Comparison of ENCODE assay signal across 14 cellular contexts in the genomic region with DNA sequence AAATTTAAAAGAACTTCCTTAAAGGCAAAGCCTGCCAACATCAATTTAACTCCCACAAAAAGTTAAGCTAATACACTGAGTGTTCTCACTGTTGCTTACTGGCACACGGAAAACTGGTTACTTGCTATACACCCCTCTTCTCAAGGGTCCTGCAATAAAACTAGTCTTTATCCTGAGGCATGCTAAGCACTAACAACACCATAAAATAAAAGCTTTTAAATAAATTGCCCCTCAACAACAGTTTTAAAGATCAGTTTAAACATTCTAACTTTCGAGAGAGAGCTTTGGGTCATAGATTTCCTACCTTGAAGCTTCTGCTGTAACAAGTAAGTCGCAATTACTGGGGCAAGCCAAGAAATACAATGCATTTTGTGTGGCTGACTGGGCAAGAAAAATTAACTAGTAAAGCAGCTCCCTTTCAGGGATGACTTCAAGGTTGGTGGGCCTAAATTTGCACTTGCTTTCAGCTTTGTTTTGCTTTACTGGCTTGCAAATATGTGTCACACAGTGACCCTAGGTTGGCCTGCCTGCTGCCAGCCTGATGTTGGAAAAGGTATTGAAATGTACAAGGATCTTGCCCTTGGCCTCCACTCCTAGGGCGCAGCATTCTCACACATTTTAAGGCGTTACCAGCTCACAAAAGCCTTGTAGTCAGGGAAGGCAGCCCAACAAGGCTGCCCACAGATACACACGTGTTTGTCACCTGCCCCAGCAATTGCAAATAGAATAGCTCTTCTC. TPM values are rescaled to one million over a fixed set of nuclear protein-coding genes. Genes with fewer than 3 reads are reported as not detected.
DNase-seq lines count a peak whose midpoint lies in the region; ATAC-seq lines count a peak whose summit lies in the region.
"Had no signal": no experiment of that assay in that cellular context is flagged by ENCODE, and none has a peak within 500 bp of the region (broad histone marks: within the 10 kb centered on the region; RNA-seq: fewer than 3 reads in every experiment).

No MANE protein-coding gene starts in this region.

- H3K27ac ChIP-seq in cingulate gyrus (ENCODE audit: low read depth, low read length) (peak overlapping the region; percentile 50), temporal lobe (ENCODE audit: low read depth, low read length) (peak overlapping the region; percentile 90)

- no peak for ATAC-seq in HG02884 (IDR thresholded peaks at IDR 0.05; ENCODE audit: unreplicated experiment)
- ATAC-seq: activated CD8-positive, alpha-beta T cell treated with anti-CD3 and anti-CD28 coated beads for 36 hours had no signal

- peak; percentile 9 for DNase-seq in NCI-H345 (lab: John Stamatoyannopoulos, UW)
- DNase-seq in NCI-H345 treated with DMSO at 0.1 percent for 48 hours (lab: John Stamatoyannopoulos, UW; ENCODE audit: unreplicated experiment): no peak
- DNase-seq in kidney glomerular epithelial cell (lab: John Stamatoyannopoulos, UW): peak; percentile 6
- DNase-seq in stimulated activated CD4-positive, alpha-beta T cell treated with anti-CD3 and anti-CD28 coated beads, Interleukin-1b, Interleukin-23, amount 100 ng/mL, for 48 hours: no peak
- no peak for DNase-seq in NCI-H1436 (lab: John Stamatoyannopoulos, UW)
- DNase-seq: activated CD8-positive, alpha-beta T cell treated with anti-CD3 and anti-CD28 coated beads for 36 hours; foreskin melanocyte; NCI-H2081 treated with DMSO at 0.1 percent for 48 hours; Peyer's patch; T-helper 9 cell had no signal

RNA-seq across cellular contexts. Expression of a gene that starts 4.0 kb away (rescaled TPM):
- 0.98 TPM for total RNA-seq in temporal lobe
- total RNA-seq: A172; activated CD8-positive, alpha-beta T cell treated with anti-CD3 and anti-CD28 coated beads for 36 hours had no signal

RNA-seq across cellular contexts. Expression of a gene that starts 45.3 kb away (rescaled TPM):
- 29.7 TPM for total RNA-seq in temporal lobe

Comparison
In these comparisons a context has a peak if more than half of its experiments do, and no peak if none do; other contexts are left out.
1. DNase-seq: peak in NCI-H345 (single experiment) and kidney glomerular epithelial cell (single experiment); none in NCI-H345 treated with DMSO at 0.1 percent for 48 hours (single experiment), stimulated activated CD4-positive, alpha-beta T cell treated with anti-CD3 and anti-CD28 coated beads, Interleukin-1b, Interleukin-23, amount 100 ng/mL, for 48 hours (single experiment) and NCI-H1436 (single experiment).